ENCODE assay signal across 8 cellular contexts in the genomic region with DNA sequence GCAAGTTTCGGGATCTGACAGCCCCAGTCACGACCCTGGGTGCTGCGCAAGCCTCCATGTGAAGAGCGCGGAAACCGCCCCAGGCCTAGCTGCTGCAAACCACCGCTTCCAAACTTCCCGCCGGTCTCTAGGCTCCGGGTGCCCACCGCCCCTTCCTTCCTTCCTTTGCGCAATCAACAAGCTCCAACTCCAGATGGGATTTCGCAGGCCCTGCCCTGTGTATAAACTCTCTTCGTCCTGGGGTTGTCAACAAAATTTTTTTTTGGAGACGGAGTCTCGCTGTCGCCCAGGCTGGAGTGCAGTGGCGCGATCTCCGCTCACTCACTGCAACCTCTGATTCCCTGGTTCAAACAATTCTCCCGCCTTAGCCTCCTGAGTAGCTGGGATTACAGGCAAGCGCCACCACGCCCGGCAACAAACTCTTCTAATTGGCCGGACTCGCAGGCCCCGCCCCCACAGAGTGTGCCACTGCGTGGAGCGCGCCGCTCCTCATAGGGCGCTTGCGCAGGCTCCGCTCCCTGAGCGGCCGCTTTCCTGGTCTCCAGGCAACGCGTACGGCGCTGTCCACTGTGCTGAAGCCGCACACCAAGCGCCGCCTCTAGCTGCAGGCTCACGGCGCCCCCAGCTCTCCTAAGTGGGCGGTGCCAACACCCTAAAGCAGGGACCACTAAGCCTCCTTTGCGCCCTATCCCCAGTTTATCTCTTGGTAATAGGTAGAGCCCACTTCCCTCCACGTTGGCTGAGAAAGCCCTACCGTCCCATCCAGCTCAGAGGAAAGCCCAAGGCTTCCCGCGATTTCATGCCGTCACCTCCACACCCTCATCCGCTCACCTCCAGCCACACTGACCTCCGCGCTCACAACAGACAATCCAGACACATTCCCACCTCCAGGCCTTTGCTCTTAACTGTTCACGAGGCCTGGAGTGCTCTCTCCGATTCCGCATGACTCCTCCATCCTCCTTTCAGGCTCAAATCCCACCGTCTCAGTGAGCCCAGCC. TPM values are rescaled to one million over a fixed set of nuclear protein-coding genes. Genes with fewer than 3 reads are reported as not detected.
DNase-seq lines count a peak whose midpoint lies in the region; ATAC-seq, FAIRE-seq and TF ChIP-seq lines count a peak whose summit lies in the region.

No MANE protein-coding gene starts in this region.

- DNase-seq in GM12891 (ENCODE audit: insufficient read length, low spot score) (peak; percentile 93), NCI-H510A treated with DMSO at 0.1 percent for 48 hours (lab: John Stamatoyannopoulos, UW) (peak; percentile 98), chondrocyte (ENCODE audit: low spot score) (peak; percentile 99), kidney glomerular epithelial cell (lab: John Stamatoyannopoulos, UW) (peak; percentile 76)
- DNase-seq in activated CD4-positive, alpha-beta T cell treated with anti-CD3 and anti-CD28 coated beads for 48 hours = peak; percentile 94
- peak; percentile 67 to 81 for DNase-seq in stimulated activated CD4-positive, alpha-beta T cell treated with anti-CD3 and anti-CD28 coated beads, Interleukin-1b, Interleukin-23, amount 100 ng/mL, for 4 hours (ENCODE audit: low read depth in 2 of 2)

- ATAC-seq in HG03342 (IDR thresholded peaks at IDR 0.05; ENCODE audit: unreplicated experiment) (peak; percentile 66), HG03095 (IDR thresholded peaks at IDR 0.05; ENCODE audit: unreplicated experiment) (no peak)

- peak; percentile 95 for FAIRE-seq in GM12891 (lab: Jason Lieb, UNC)

- peak overlapping the region; percentile 77 for H3K4me3 Mint-ChIP-seq in chondrocyte (ENCODE audit: unreplicated experiment)

- H3K36me3 Mint-ChIP-seq in chondrocyte (ENCODE audit: low read depth) = peaks cover 13% of the 10 kb centered on the region

- no peaks in the 10 kb centered on the region for H3K27me3 Mint-ChIP-seq in chondrocyte (ENCODE audit: low read depth)

- no peaks in the 10 kb centered on the region for H3K9me3 Mint-ChIP-seq in chondrocyte (ENCODE audit: low read depth)

- peak overlapping the region; percentile 70 for H3K27ac Mint-ChIP-seq in chondrocyte (ENCODE audit: unreplicated experiment)

- TF ChIP-seq POLR2A in GM12891 (IDR thresholded peaks at IDR 0.05; ENCODE audit: low read depth, low read length) = no peak

- H3K4me1 Mint-ChIP-seq in chondrocyte (ENCODE audit: low read depth) = peaks cover 16% of the 10 kb centered on the region

- TF ChIP-seq CTCF in chondrocyte (IDR thresholded peaks at IDR 0.05) = peak; percentile 7

TF ChIP-seq in GM12891, 5 proteins besides CTCF, POLR2A, EP300 and RAD21:
- no peak for TF ChIP-seq POLR2AphosphoS5 (IDR thresholded peaks at IDR 0.05; ENCODE audit: low read depth, low read length)
- TF ChIP-seq PAX5 (IDR thresholded peaks at IDR 0.05; ENCODE audit: insufficient read depth, low read length, severe bottlenecking) = no peak
- TF ChIP-seq SPI1 (IDR thresholded peaks at IDR 0.05; ENCODE audit: low read depth, low read length) = no peak

RNA-seq across cellular contexts. Expression of gene QTRT1, which starts 5.5 kb away (rescaled TPM):
- polyA plus RNA-seq in GM12891 (2012; ENCODE audit: low read depth, missing spikeins) = 50.4 TPM
- total RNA-seq in chondrocyte = 28.2 to 50.2 TPM (median 33.7 TPM) in 3 replicates

RNA-seq across cellular contexts. Expression of gene DNM2, which starts 22.2 kb away (rescaled TPM):
- polyA plus RNA-seq in GM12891 (2012; ENCODE audit: low read depth, missing spikeins) = 78.4 TPM
- 106 to 125 TPM (median 116 TPM) in 3 replicates for total RNA-seq in chondrocyte

RNA-seq across cellular contexts. Expression of gene ILF3, which starts 41.6 kb away (rescaled TPM):
- 154 TPM for polyA plus RNA-seq in GM12891 (2012; ENCODE audit: low read depth, missing spikeins)
- total RNA-seq in chondrocyte = 156 to 234 TPM (median 171 TPM) in 3 replicates
